In the genomic region with DNA sequence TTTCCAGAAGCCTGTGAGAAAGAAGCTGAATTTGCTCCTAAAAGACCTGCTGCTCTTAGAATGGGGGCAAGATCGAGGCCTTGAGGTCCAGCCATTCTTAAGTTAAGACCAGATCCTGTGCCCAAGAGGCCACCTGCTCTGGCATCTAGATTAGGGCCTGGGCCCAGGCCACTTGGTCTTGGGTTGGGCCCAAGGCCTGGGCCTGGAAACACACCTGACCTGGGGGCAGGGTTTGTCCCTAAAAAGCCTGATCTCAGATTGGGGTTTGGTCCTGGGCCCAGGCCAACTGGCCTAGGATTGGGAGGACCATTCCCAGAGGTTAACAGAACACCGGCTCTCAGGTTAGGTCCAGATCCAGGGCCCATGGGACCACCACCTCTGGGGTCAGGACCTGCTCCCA, we compare ENCODE assay signal across 25 cellular contexts. TPM values are rescaled to one million over a fixed set of nuclear protein-coding genes. Genes with fewer than 3 reads are reported as not detected.
"Had no signal": no experiment of that assay in that cellular context is flagged by ENCODE, and none has a peak within 500 bp of the region (broad histone marks: within the 10 kb centered on the region; RNA-seq: fewer than 3 reads in every experiment).

No MANE protein-coding gene starts in this region.

- H3K4me3 ChIP-seq: MG63 had no signal

- H3K27ac ChIP-seq: RWPE1 had no signal

- DNase-seq: IMR-90; Karpas-422; KG1; MG63; NCI-H1092; NCI-H1105 treated with DMSO at 0.1 percent for 48 hours; NCI-H1417 treated with DMSO at 0.1 percent for 48 hours; NCI-H146; NCI-H1694 treated with DMSO at 0.1 percent for 48 hours; NCI-H1930; NCI-H2081; NCI-H2107; NCI-H226; NCI-H446; NCI-H510A; NCI-H524 treated with DMSO at 0.1 percent for 48 hours; NCI-H69; NCI-H774; NK-92 treated with Interleukin-12 subunit alpha and Interleukin-12 subunit beta, amount 100 ng/mL, for 24 hours; PC-3; SHP77; SK-N-SH had no signal

- H3K27me3 ChIP-seq: MG63 had no signal

- ATAC-seq: Panc1 had no signal

- H3K9ac ChIP-seq: SK-N-SH had no signal

- H3K9me3 ChIP-seq: MG63, SK-N-SH had no signal

RNA-seq across cellular contexts. Expression of a gene that starts 14.1 kb away (rescaled TPM):
- total RNA-seq: HT-29 had no signal
